ENCODE assay signal across 27 cellular contexts in genomic region chr4:62075082-62075481, GRCh38.
"Had no signal": no experiment of that assay in that cellular context is flagged by ENCODE, and none has a peak within 500 bp of the region (broad histone marks: within the 10 kb centered on the region; RNA-seq: fewer than 3 reads in every experiment).

No MANE protein-coding gene starts in this region.

- ATAC-seq: natural killer cell; psoas muscle; right lobe of liver; stimulated activated memory B cell treated with anti-CD40 and anti-IgM and Interleukin-4, amounts not matched to agents 10 μg/mL and 1 μg/mL and 100 μg/mL, for 72 hours; stimulated activated naive CD8-positive, alpha-beta T cell treated with anti-CD3 and anti-CD28 coated beads, Interleukin-15, amount 100 ng/mL, for 72 hours had no signal

- H3K9me3 Mint-ChIP-seq: stimulated activated memory B cell treated with anti-CD40 and anti-IgM and Interleukin-4, amounts not matched to agents 10 μg/mL and 1 μg/mL and 100 μg/mL, for 72 hours; stimulated activated naive CD8-positive, alpha-beta T cell treated with anti-CD3 and anti-CD28 coated beads, Interleukin-15, amount 100 ng/mL, for 72 hours; type B pancreatic cell had no signal

- H3K27ac ChIP-seq: left ventricle myocardium inferior, neutrophil, parathyroid adenoma, psoas muscle, right atrium auricular region, right lobe of liver, tibial nerve, uterus had no signal

- H3K4me3 ChIP-seq: left ventricle myocardium inferior, lung, psoas muscle, right atrium auricular region, right lobe of liver, smooth muscle cell, tibial nerve, uterus had no signal

- FAIRE-seq: islet of Langerhans had no signal

- H3K36me3 ChIP-seq: neutrophil, right atrium auricular region, right lobe of liver, uterus had no signal

- H3K27me3 ChIP-seq: neutrophil, right atrium auricular region, right lobe of liver, tibial nerve, uterus had no signal

- H3K79me2 ChIP-seq: parathyroid adenoma had no signal

- H3K27me3 Mint-ChIP-seq: naive B cell; stimulated activated memory B cell treated with anti-CD40 and anti-IgM and Interleukin-4, amounts not matched to agents 10 μg/mL and 1 μg/mL and 100 μg/mL, for 72 hours; stimulated activated naive CD8-positive, alpha-beta T cell treated with anti-CD3 and anti-CD28 coated beads, Interleukin-15, amount 100 ng/mL, for 72 hours; type B pancreatic cell had no signal

- H3K4me2 ChIP-seq: smooth muscle cell had no signal

- DNase-seq: hypothalamus; immature natural killer cell; left ventricle myocardium inferior; mesendoderm; naive B cell; natural killer cell; occipital lobe; psoas muscle; stimulated activated CD4-positive, alpha-beta T cell treated with anti-CD3 and anti-CD28 coated beads, Interleukin-1b, Interleukin-23, amount 100 ng/mL, for 48 hours; stimulated activated CD4-positive, alpha-beta T cell treated with anti-CD3 and anti-CD28 coated beads, Interleukin-2, amount 100 ng/mL, for 48 hours; stimulated activated CD4-positive, alpha-beta T cell treated with anti-CD3 and anti-CD28 coated beads, Interleukin-4, amount 100 ng/mL, for 4 hours; stimulated activated CD8-positive, alpha-beta memory T cell treated with anti-CD3 and anti-CD28 coated beads, Interleukin-4, amount 100 ng/mL, for 48 hours; stimulated activated naive CD4-positive, alpha-beta T cell treated with Interleukin-2 at 50 U/mL for 16 hours; stimulated activated naive CD8-positive, alpha-beta T cell treated with anti-CD3 and anti-CD28 coated beads, Interleukin-15, amount 100 ng/mL, for 72 hours; substantia nigra; uterus had no signal

- H3K4me1 Mint-ChIP-seq: immature natural killer cell; naive B cell; natural killer cell; stimulated activated memory B cell treated with anti-CD40 and anti-IgM and Interleukin-4, amounts not matched to agents 10 μg/mL and 1 μg/mL and 100 μg/mL, for 72 hours; stimulated activated naive CD8-positive, alpha-beta T cell treated with anti-CD3 and anti-CD28 coated beads, Interleukin-15, amount 100 ng/mL, for 72 hours had no signal

- H3K36me3 Mint-ChIP-seq: immature natural killer cell; naive B cell; natural killer cell; stimulated activated memory B cell treated with anti-CD40 and anti-IgM and Interleukin-4, amounts not matched to agents 10 μg/mL and 1 μg/mL and 100 μg/mL, for 72 hours had no signal

- H3K9ac ChIP-seq: parathyroid adenoma had no signal

- H3K4me1 ChIP-seq: left ventricle myocardium inferior, parathyroid adenoma, psoas muscle, right atrium auricular region, right lobe of liver, tibial nerve, uterus had no signal

- H2AFZ ChIP-seq: parathyroid adenoma had no signal

- H3K9me3 ChIP-seq: left ventricle myocardium inferior, neutrophil, psoas muscle, right atrium auricular region, right lobe of liver, tibial nerve, uterus had no signal

- H3K27ac Mint-ChIP-seq: immature natural killer cell; mesothelial cell of epicardium; naive B cell; natural killer cell; stimulated activated memory B cell treated with anti-CD40 and anti-IgM and Interleukin-4, amounts not matched to agents 10 μg/mL and 1 μg/mL and 100 μg/mL, for 72 hours; stimulated activated naive CD8-positive, alpha-beta T cell treated with anti-CD3 and anti-CD28 coated beads, Interleukin-15, amount 100 ng/mL, for 72 hours; type B pancreatic cell had no signal

- H3K4me3 Mint-ChIP-seq: immature natural killer cell; mesothelial cell of epicardium; naive B cell; natural killer cell; stimulated activated memory B cell treated with anti-CD40 and anti-IgM and Interleukin-4, amounts not matched to agents 10 μg/mL and 1 μg/mL and 100 μg/mL, for 72 hours; stimulated activated naive CD8-positive, alpha-beta T cell treated with anti-CD3 and anti-CD28 coated beads, Interleukin-15, amount 100 ng/mL, for 72 hours; type B pancreatic cell had no signal
